8 cellular contexts compared by ENCODE assay signal in the genomic region with DNA sequence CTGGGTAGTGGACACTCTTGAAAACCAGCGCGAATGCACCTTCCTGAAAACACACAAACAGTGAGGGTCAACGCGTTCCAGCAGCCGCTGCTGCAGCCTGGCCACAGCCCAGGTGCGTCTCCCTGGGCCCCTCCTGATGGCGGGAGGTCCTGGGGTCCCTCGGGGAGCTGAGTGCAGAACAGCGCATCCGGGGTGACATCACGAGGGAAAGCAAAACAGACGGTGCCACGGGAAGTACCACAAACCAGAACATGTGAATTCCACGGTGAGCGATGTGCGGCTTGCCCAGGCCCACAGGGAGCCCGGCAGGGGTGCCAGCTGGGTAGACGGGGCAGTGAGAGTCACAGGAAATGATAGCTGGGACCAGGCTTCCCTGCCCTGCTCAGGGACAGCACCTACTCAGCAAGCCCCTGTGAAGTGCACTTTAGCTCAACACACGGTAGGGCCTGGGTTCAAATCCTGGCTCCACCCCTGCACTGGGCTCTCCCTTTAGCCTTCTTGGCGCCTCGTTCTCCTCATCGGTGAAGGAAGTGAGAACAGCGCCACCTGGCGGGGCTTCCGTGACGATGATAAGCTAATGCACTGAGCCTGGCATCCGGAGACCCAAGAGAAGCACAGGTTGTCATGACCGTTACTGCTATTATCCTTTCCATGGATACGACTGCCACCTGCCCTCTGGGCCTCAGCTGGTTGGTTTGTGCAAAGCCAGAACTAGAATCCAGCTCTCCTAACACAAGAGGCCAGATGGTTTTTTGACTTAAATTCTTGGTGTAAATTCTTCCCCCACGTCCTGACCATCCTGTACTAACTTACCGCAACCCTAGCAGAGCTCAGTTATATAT. TPM values are rescaled to one million over a fixed set of nuclear protein-coding genes. Genes with fewer than 3 reads are reported as not detected.
DNase-seq lines count a peak whose midpoint lies in the region; ATAC-seq and TF ChIP-seq lines count a peak whose summit lies in the region.

No MANE protein-coding gene starts in this region.

- H2BK12ac ChIP-seq in H9 (ENCODE audit: insufficient read length, low read depth, low read length) = no peak overlapping the region

- H3K27ac Mint-ChIP-seq in H9 = peak overlapping the region; percentile 26 to 94 (median 65); a peak in 5 of 7 replicates

- H2BK20ac ChIP-seq in H9 (ENCODE audit: low read depth, low read length, poor library complexity, severe bottlenecking) = no peak overlapping the region

- ATAC-seq in DND-41 (ENCODE audit: insufficient read depth, low read depth) (peak; percentile 97), gastrocnemius medialis (peak in 1 of 2 donors; percentile 70), GM18505 (IDR thresholded peaks at IDR 0.05; ENCODE audit: unreplicated experiment) (no peak)

- peak; percentile 93 for TF ChIP-seq CTCF in DND-41 (IDR thresholded peaks at IDR 0.05; ENCODE audit: borderline replicate concordance, extremely low read depth, low read length, poor library complexity, severe bottlenecking)
- TF ChIP-seq CTCF in H9 (conservative IDR thresholded peaks at IDR 0.05) = peak; percentile 90
- TF ChIP-seq CTCF in NB4 (IDR thresholded peaks at IDR 0.05; ENCODE audit: low read depth, low read length) = peak; percentile 78
- peak; percentile 46 to 76 for TF ChIP-seq CTCF in right atrium auricular region (IDR thresholded peaks at IDR 0.05)
- TF ChIP-seq CTCF in gastrocnemius medialis (IDR thresholded peaks at IDR 0.05 in 4 of 5, conservative IDR thresholded peaks at IDR 0.05 in 1 of 5) = peak; percentile 31 to 74 (median 64)

- no peak overlapping the region for H3K56ac ChIP-seq in H9 (ENCODE audit: insufficient read length, low read depth, low read length)

- peaks cover 3 to 4% of the 10 kb centered on the region in 2 experiments; a peak in 3 of 5 replicates for H3K9me3 Mint-ChIP-seq in H9

- no peak overlapping the region for H3K4me3 ChIP-seq in DND-41 (ENCODE audit: low read depth in 1 of 2, low read length in 2 of 2)
- H3K4me3 ChIP-seq in NB4 (ENCODE audit: low read depth, low read length) = no peak overlapping the region
- no peak overlapping the region for H3K4me3 ChIP-seq in right atrium auricular region
- H3K4me3 ChIP-seq in gastrocnemius medialis = no peak overlapping the region

- no peaks in the 10 kb centered on the region for H3K9me3 ChIP-seq in DND-41 (ENCODE audit: insufficient read depth, low read length, severe bottlenecking)
- H3K9me3 ChIP-seq in H9 (ENCODE audit: control insufficient read depth, low read depth, low read length) = no peaks in the 10 kb centered on the region
- H3K9me3 ChIP-seq in right atrium auricular region = no peaks in the 10 kb centered on the region
- H3K9me3 ChIP-seq in gastrocnemius medialis = no peaks in the 10 kb centered on the region

- no peak overlapping the region for H2BK5ac ChIP-seq in H9 (ENCODE audit: insufficient read length, low read length)

- H3K4me2 ChIP-seq in DND-41 (ENCODE audit: insufficient read depth, low read length) (no peak overlapping the region), H9 (ENCODE audit: insufficient read depth, insufficient read length, low read length) (no peak overlapping the region)

- H3K79me1 ChIP-seq in H9 (ENCODE audit: insufficient read depth, low read depth, low read length, poor library complexity, severe bottlenecking) = no peaks in the 10 kb centered on the region

- WGBS in H9 (ENCODE audit: extremely low coverage, insufficient read length, low lambda C conversion rate) = no CpG with 5 or more reads among the region's 31 CpGs

- H3K9ac ChIP-seq in DND-41 (ENCODE audit: low read depth, low read length) (no peak overlapping the region), H9 (ENCODE audit: extremely low read depth, insufficient read length, low read length) (no peak overlapping the region)

- H4K20me1 ChIP-seq in DND-41 (ENCODE audit: insufficient read depth, low read length) = no peaks in the 10 kb centered on the region
- H4K20me1 ChIP-seq in H9 (ENCODE audit: control insufficient read depth, insufficient read depth, insufficient read length) = no peaks in the 10 kb centered on the region

- no peak overlapping the region for H3K18ac ChIP-seq in H9 (ENCODE audit: insufficient read length, low read depth, low read length)

- H2AFZ ChIP-seq in DND-41 (ENCODE audit: low read depth, low read length) (no peak overlapping the region), H9 (ENCODE audit: low read length) (no peak overlapping the region)

- no peak overlapping the region for H2BK120ac ChIP-seq in H9 (ENCODE audit: low read depth, low read length, poor library complexity, severe bottlenecking)

- no peak overlapping the region for H3T11ph ChIP-seq in H9 (ENCODE audit: low read length)

- in situ Hi-C loops in gastrocnemius medialis (cut with MboI; ENCODE audit: low sequenced_read_pairs in 4 of 4) = no loop called here

- intact Hi-C loops in gastrocnemius medialis (cut with DNase I; ENCODE audit: low total_unique reads) = loop anchor here (1.0 kb wide), 1 partner anchor 35 kb away; no protein-coding TSS in a partner anchor

- H3K36me3 ChIP-seq in DND-41 (ENCODE audit: insufficient read depth, low read length) (no peaks in the 10 kb centered on the region), right atrium auricular region (peaks cover 7% of the 10 kb centered on the region), gastrocnemius medialis (no peaks in the 10 kb centered on the region)

- no peak overlapping the region for H2BK15ac ChIP-seq in H9 (ENCODE audit: low read depth, low read length)

- H3K36me3 Mint-ChIP-seq in H9 (ENCODE audit: insufficient read depth in 1 of 3, low read depth in 3 of 3) = peaks cover 76 to 86% (median 85%) of the 10 kb centered on the region in 3 experiments

- H3K27me3 ChIP-seq in DND-41 (ENCODE audit: insufficient read depth, low read length, poor library complexity) = peaks cover 3% of the 10 kb centered on the region
- H3K27me3 ChIP-seq in H9 (ENCODE audit: insufficient read depth, low read length) = no peaks in the 10 kb centered on the region
- no peaks in the 10 kb centered on the region for H3K27me3 ChIP-seq in right atrium auricular region
- no peaks in the 10 kb centered on the region for H3K27me3 ChIP-seq in gastrocnemius medialis

- no peaks in the 10 kb centered on the region for H3K27me3 Mint-ChIP-seq in H9 (ENCODE audit: low read depth)

- H3K4ac ChIP-seq in H9 (ENCODE audit: low read depth, low read length) = no peak overlapping the region

- H3K27ac ChIP-seq in DND-41 (ENCODE audit: low read length) = no peak overlapping the region
- H3K27ac ChIP-seq in H9 (ENCODE audit: insufficient read length, low read depth, low read length) = no peak overlapping the region
- peak overlapping the region in 1 of 2 donors; percentile 62 for H3K27ac ChIP-seq in right atrium auricular region
- no peak overlapping the region for H3K27ac ChIP-seq in gastrocnemius medialis

- DNase-seq in DND-41 (peak; percentile 81), H9 (peak; percentile 91), NB4 (ENCODE audit: low read depth) (peak; percentile 83), SW480 (ENCODE audit: low spot score) (peak; percentile 83), right atrium auricular region (ENCODE audit: low spot score) (peak; percentile 84), gastrocnemius medialis (peak; percentile 45 to 67)
- DNase-seq in activated naive CD8-positive, alpha-beta T cell treated with anti-CD3 and anti-CD28 coated beads, Interleukin-2, amount 50 U/mL, for 16 hours (ENCODE audit: low read depth, low spot score) = peak; percentile 55

- no peaks in the 10 kb centered on the region for H3K23me2 ChIP-seq in H9 (ENCODE audit: insufficient read length, low read depth, low read length, poor library complexity, severe bottlenecking)

- no peak overlapping the region for H3K4me3 Mint-ChIP-seq in H9

- no peak overlapping the region for H2AK5ac ChIP-seq in H9 (ENCODE audit: insufficient read length, low read length)

- H3K23ac ChIP-seq in H9 (ENCODE audit: insufficient read length, low read depth, low read length) = no peak overlapping the region

- TF ChIP-seq POLR2A in NB4 (IDR thresholded peaks at IDR 0.05; ENCODE audit: extremely low read depth, insufficient read length) = no peak
- TF ChIP-seq POLR2A in gastrocnemius medialis (IDR thresholded peaks at IDR 0.05) = no peak
- TF ChIP-seq POLR2A in GM18505 (IDR thresholded peaks at IDR 0.05; ENCODE audit: borderline replicate concordance, extremely low read depth, insufficient read depth, insufficient read length) = no peak

- H3K4me1 Mint-ChIP-seq in H9 = peaks cover 25 to 29% of the 10 kb centered on the region in 2 experiments

- H3K4me1 ChIP-seq in DND-41 (ENCODE audit: insufficient read depth, low read length) (no peaks in the 10 kb centered on the region), H9 (ENCODE audit: insufficient read depth, low read length) (peaks cover 7% of the 10 kb centered on the region), right atrium auricular region (peaks cover 0 to 25% of the 10 kb centered on the region in 2 donors), gastrocnemius medialis (no peaks in the 10 kb centered on the region)

- no peak overlapping the region for H4K5ac ChIP-seq in H9 (ENCODE audit: insufficient read length, low read depth, low read length)

- H3K79me2 ChIP-seq in DND-41 (ENCODE audit: insufficient read depth, low read length) (no peaks in the 10 kb centered on the region), H9 (ENCODE audit: insufficient read depth, low read length) (no peaks in the 10 kb centered on the region; the same call in 1 of the 2 replicates)

- H4K8ac ChIP-seq in H9 (replicated peaks; ENCODE audit: insufficient read length, low read depth, low read length) = no peak overlapping the region

- H4K91ac ChIP-seq in H9 (ENCODE audit: insufficient read length, low read depth, low read length) = no peak overlapping the region

- H3K14ac ChIP-seq in H9 (ENCODE audit: insufficient read depth, low read length) = no peak overlapping the region

RNA-seq across cellular contexts. Expression of gene GFPT2, which starts 24.6 kb away (rescaled TPM):
- total RNA-seq in H9 (2021) (85.0 and 89.8 TPM in 2 replicates), right atrium auricular region (10 to 100 TPM; 25.4 to 27.2 TPM), gastrocnemius medialis (1 to 10 TPM; 2.1 to 5.5 (median 4.1) TPM)

RNA-seq across cellular contexts. Expression of gene MAPK9, which starts 36.6 kb away (rescaled TPM):
- 38.6 and 39.7 TPM in 2 replicates for total RNA-seq in H9 (2021)
- 10 to 100 TPM; 25.1 to 30.0 TPM for total RNA-seq in right atrium auricular region
- 10 to 100 TPM; 18.3 to 27.0 (median 23.9) TPM for total RNA-seq in gastrocnemius medialis

Comparison
In these comparisons a context has a peak if more than half of its experiments do, and no peak if none do; other contexts are left out.
1. RNA of gene GFPT2, which starts 24.6 kb away (total RNA-seq): 85.0 to 89.8 TPM in H9 and 25.4 to 27.2 TPM in right atrium auricular region; 2.1 to 5.5 TPM in gastrocnemius medialis; every median in the first group is over 4 times any median in the second.
2. Peak in every context shown above with its lines, with median percentiles within 50 percentile points of each other: DNase-seq and CTCF ChIP-seq.